Comparison of ENCODE assay signal across 8 cellular contexts in the genomic region with DNA sequence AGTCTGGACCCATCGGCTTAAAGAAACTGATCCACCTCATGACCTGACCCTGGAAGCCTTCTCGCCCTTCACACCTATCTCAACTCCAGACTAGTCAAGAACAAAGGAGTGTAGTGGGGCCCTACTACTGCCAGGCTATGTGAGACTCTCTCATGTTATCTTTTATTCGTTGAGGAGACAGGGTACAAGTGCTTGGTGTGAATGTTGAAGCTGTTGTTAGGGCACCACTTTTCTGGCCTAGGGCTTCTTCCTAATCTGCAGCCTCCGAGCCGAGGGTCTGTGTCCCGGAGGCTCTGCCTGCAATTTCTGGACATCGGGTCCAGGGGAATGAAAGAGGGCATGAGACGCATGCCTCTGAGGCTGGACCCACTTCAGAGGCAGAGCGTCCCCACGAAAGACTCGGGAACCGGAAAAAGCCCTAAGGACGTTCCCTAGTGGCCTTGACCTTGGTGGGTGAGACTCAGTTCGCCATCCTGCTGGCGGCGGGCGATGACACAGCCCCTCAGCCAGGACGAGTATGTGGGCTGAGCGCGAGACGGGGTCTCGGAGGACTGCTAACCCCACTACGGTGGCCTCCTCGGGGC.
DNase-seq lines count a peak whose midpoint lies in the region; TF ChIP-seq lines count a peak whose summit lies in the region.

No MANE protein-coding gene starts in this region.

- H3K9me3 Mint-ChIP-seq in T-helper 1 cell treated with Interleukin-12 subunit alpha and Interleukin-12 subunit beta and Interleukin-4 antibody, amounts not matched to agents 30 μg/mL and 1 μg/mL, for 36 hours: no peaks in the 10 kb centered on the region

- peak overlapping the region; percentile 96 for H3K4me3 ChIP-seq in fibroblast of pulmonary artery (replicated peaks; ENCODE audit: low read depth, low read length)
- H3K4me3 ChIP-seq in retinal pigment epithelial cell (ENCODE audit: low read length): peak overlapping the region; percentile 94

- peak overlapping the region; percentile 86 for H3K27ac Mint-ChIP-seq in T-helper 1 cell treated with Interleukin-12 subunit alpha and Interleukin-12 subunit beta and Interleukin-4 antibody, amounts not matched to agents 30 μg/mL and 1 μg/mL, for 36 hours

- H3K27me3 Mint-ChIP-seq in T-helper 1 cell treated with Interleukin-12 subunit alpha and Interleukin-12 subunit beta and Interleukin-4 antibody, amounts not matched to agents 30 μg/mL and 1 μg/mL, for 36 hours (ENCODE audit: low read depth): no peaks in the 10 kb centered on the region

- peak; percentile 12 for DNase-seq in activated CD4-positive, alpha-beta T cell treated with anti-CD3 and anti-CD28 coated beads for 48 hours
- DNase-seq in activated CD4-positive, alpha-beta T cell treated with anti-CD3 and anti-CD28 coated beads, Interleukin-2, amount 50 U/mL, for 4 hours: no peak
- DNase-seq in fibroblast of pulmonary artery (ENCODE audit: low read depth) (no peak), retinal pigment epithelial cell (ENCODE audit: low read depth) (no peak), DMS153 treated with DMSO at 0.1 percent for 48 hours (lab: John Stamatoyannopoulos, UW; ENCODE audit: unreplicated experiment) (no peak), superior temporal gyrus (ENCODE audit: extremely low spot score) (no peak), NCI-H446 treated with DMSO at 0.1 percent for 48 hours (lab: John Stamatoyannopoulos, UW) (no peak)

- H3K4me3 Mint-ChIP-seq in T-helper 1 cell treated with Interleukin-12 subunit alpha and Interleukin-12 subunit beta and Interleukin-4 antibody, amounts not matched to agents 30 μg/mL and 1 μg/mL, for 36 hours: peak overlapping the region; percentile 85

- H3K36me3 Mint-ChIP-seq in T-helper 1 cell treated with Interleukin-12 subunit alpha and Interleukin-12 subunit beta and Interleukin-4 antibody, amounts not matched to agents 30 μg/mL and 1 μg/mL, for 36 hours (ENCODE audit: low read depth): no peaks in the 10 kb centered on the region

- H3K4me1 Mint-ChIP-seq in T-helper 1 cell treated with Interleukin-12 subunit alpha and Interleukin-12 subunit beta and Interleukin-4 antibody, amounts not matched to agents 30 μg/mL and 1 μg/mL, for 36 hours (ENCODE audit: low read depth): peaks cover 25% of the 10 kb centered on the region

- TF ChIP-seq CTCF in fibroblast of pulmonary artery (IDR thresholded peaks at IDR 0.05; ENCODE audit: low read length, missing control alignments): no peak
- no peak for TF ChIP-seq CTCF in retinal pigment epithelial cell (conservative IDR thresholded peaks at IDR 0.05; ENCODE audit: low read depth, low read length)
